16 cellular contexts compared by ENCODE assay signal in genomic region chr20:61940491-61940890, GRCh38.
"Had no signal": no experiment of that assay in that cellular context is flagged by ENCODE, and none has a peak within 500 bp of the region (broad histone marks: within the 10 kb centered on the region; RNA-seq: fewer than 3 reads in every experiment).

No MANE protein-coding gene starts in this region.

- H3K27ac ChIP-seq: body of pancreas, epithelial cell of prostate, heart left ventricle, ovary, sigmoid colon, spleen, suprapubic skin had no signal

- H3K27me3 ChIP-seq: body of pancreas, ovary had no signal

- ATAC-seq: activated CD8-positive, alpha-beta T cell treated with anti-CD3 and anti-CD28 coated beads for 36 hours; activated T-cell treated with anti-CD3 and anti-CD28 coated beads, Interleukin-2, amount 50 U/mL, for 4 hours; body of pancreas; heart left ventricle had no signal

- H3K4me1 ChIP-seq: body of pancreas, heart left ventricle, sigmoid colon, suprapubic skin had no signal

- DNase-seq: activated B cell treated with CpG ODN at 0.5 μM for 24 hours; activated CD4-positive, alpha-beta T cell treated with anti-CD3 and anti-CD28 coated beads for 48 hours; activated CD8-positive, alpha-beta T cell treated with anti-CD3 and anti-CD28 coated beads for 36 hours; activated gamma-delta T cell; activated naive CD8-positive, alpha-beta T cell treated with anti-CD3 and anti-CD28 coated beads for 36 hours; activated T-cell treated with anti-CD3 and anti-CD28 coated beads, Interleukin-2, amount 50 U/mL, for 4 hours; amygdala; body of pancreas; nephron progenitor cell; T-helper 2 cell had no signal

- H3K4me3 ChIP-seq: body of pancreas, heart left ventricle, ovary, sigmoid colon, spleen, suprapubic skin had no signal

- H3K36me3 ChIP-seq: heart left ventricle, ovary, sigmoid colon, spleen, suprapubic skin had no signal

- H3K9me3 ChIP-seq: body of pancreas, heart left ventricle, ovary, sigmoid colon, spleen, suprapubic skin had no signal
